16 cellular contexts compared by ENCODE assay signal in the genomic region with DNA sequence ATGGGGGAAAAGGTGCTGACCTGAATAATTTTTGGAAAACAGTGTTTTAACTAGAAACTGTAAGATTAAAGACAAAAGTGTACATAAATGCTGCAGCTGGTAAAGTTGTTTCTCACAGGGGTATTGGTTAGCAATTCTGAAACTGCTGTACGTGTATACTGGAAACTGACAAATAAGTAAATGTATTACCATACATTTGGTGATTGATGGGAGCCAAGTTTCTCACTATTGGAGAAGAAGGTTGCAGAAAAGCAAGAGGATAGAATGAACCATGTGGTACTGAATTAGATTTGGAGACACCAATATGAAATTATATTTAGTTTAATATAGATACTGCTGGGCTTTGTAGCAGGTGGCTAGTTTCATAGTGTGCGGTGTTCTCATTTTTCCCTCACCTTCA. TPM values are rescaled to one million over a fixed set of nuclear protein-coding genes. Genes with fewer than 3 reads are reported as not detected.
DNase-seq lines count a peak whose midpoint lies in the region; ATAC-seq and TF ChIP-seq lines count a peak whose summit lies in the region.
"Had no signal": no experiment of that assay in that cellular context is flagged by ENCODE, and none has a peak within 500 bp of the region (broad histone marks: within the 10 kb centered on the region; RNA-seq: fewer than 3 reads in every experiment).

No MANE protein-coding gene starts in this region.

- H3K27me3 Mint-ChIP-seq in activated naive CD8-positive, alpha-beta T cell treated with anti-CD3 and anti-CD28 coated beads, Interleukin-2, amount 50 U/mL, for 24 hours = no peaks in the 10 kb centered on the region
- H3K27me3 Mint-ChIP-seq in activated naive CD8-positive, alpha-beta T cell treated with anti-CD3 and anti-CD28 coated beads for 36 hours = no peaks in the 10 kb centered on the region

- peak; percentile 27 for ATAC-seq in activated naive CD8-positive, alpha-beta T cell treated with anti-CD3 and anti-CD28 coated beads, Interleukin-2, amount 50 U/mL, for 24 hours
- ATAC-seq in GM21723 (IDR thresholded peaks at IDR 0.05; ENCODE audit: unreplicated experiment) (peak; percentile 53), HG03342 (IDR thresholded peaks at IDR 0.05; ENCODE audit: unreplicated experiment) (peak; percentile 53), GM19397 (IDR thresholded peaks at IDR 0.05; ENCODE audit: unreplicated experiment) (no peak)
- ATAC-seq: gastrocnemius medialis had no signal

- POLR2A ChIA-PET in RWPE1 (lab: Yijun Ruan, JAX; ENCODE audit: low non-redundant PET) = no interaction called here

- peaks cover 51% of the 10 kb centered on the region for H3K4me1 Mint-ChIP-seq in activated naive CD8-positive, alpha-beta T cell treated with anti-CD3 and anti-CD28 coated beads, Interleukin-2, amount 50 U/mL, for 24 hours
- H3K4me1 Mint-ChIP-seq in activated naive CD8-positive, alpha-beta T cell treated with anti-CD3 and anti-CD28 coated beads for 36 hours = peaks cover 51% of the 10 kb centered on the region
- H3K4me1 Mint-ChIP-seq: central memory CD8-positive, alpha-beta T cell had no signal

- no peaks in the 10 kb centered on the region for H3K36me3 Mint-ChIP-seq in activated naive CD8-positive, alpha-beta T cell treated with anti-CD3 and anti-CD28 coated beads, Interleukin-2, amount 50 U/mL, for 24 hours (ENCODE audit: low read depth)
- peaks cover 9% of the 10 kb centered on the region for H3K36me3 Mint-ChIP-seq in activated naive CD8-positive, alpha-beta T cell treated with anti-CD3 and anti-CD28 coated beads for 36 hours

- DNase-seq in activated naive CD8-positive, alpha-beta T cell treated with anti-CD3 and anti-CD28 coated beads, Interleukin-2, amount 50 U/mL, for 24 hours = no peak
- no peak for DNase-seq in activated naive CD8-positive, alpha-beta T cell treated with anti-CD3 and anti-CD28 coated beads for 36 hours
- DNase-seq in A172 (ENCODE audit: low spot score) (no peak), SHP77 (lab: John Stamatoyannopoulos, UW) (no peak), RWPE1 (ENCODE audit: low spot score) (no peak)
- DNase-seq: ACHN, gastrocnemius medialis, islet precursor cell, midbrain, NCI-H2171 treated with DMSO at 0.1 percent for 48 hours, occipital lobe, tibial artery had no signal

- no peak overlapping the region for H3K27ac Mint-ChIP-seq in activated naive CD8-positive, alpha-beta T cell treated with anti-CD3 and anti-CD28 coated beads, Interleukin-2, amount 50 U/mL, for 24 hours
- H3K27ac Mint-ChIP-seq in activated naive CD8-positive, alpha-beta T cell treated with anti-CD3 and anti-CD28 coated beads for 36 hours = no peak overlapping the region

- no peak overlapping the region for H3K4me3 Mint-ChIP-seq in activated naive CD8-positive, alpha-beta T cell treated with anti-CD3 and anti-CD28 coated beads, Interleukin-2, amount 50 U/mL, for 24 hours
- H3K4me3 Mint-ChIP-seq in activated naive CD8-positive, alpha-beta T cell treated with anti-CD3 and anti-CD28 coated beads for 36 hours = no peak overlapping the region
- H3K4me3 Mint-ChIP-seq: central memory CD8-positive, alpha-beta T cell had no signal

- H3K27ac ChIP-seq in RWPE1 = no peak overlapping the region
- H3K27ac ChIP-seq: gastrocnemius medialis, tibial artery had no signal

- H3K9me3 Mint-ChIP-seq in activated naive CD8-positive, alpha-beta T cell treated with anti-CD3 and anti-CD28 coated beads, Interleukin-2, amount 50 U/mL, for 24 hours = no peaks in the 10 kb centered on the region
- H3K9me3 Mint-ChIP-seq in activated naive CD8-positive, alpha-beta T cell treated with anti-CD3 and anti-CD28 coated beads for 36 hours = no peaks in the 10 kb centered on the region
- H3K9me3 Mint-ChIP-seq: central memory CD8-positive, alpha-beta T cell had no signal

- CTCF ChIA-PET in RWPE1 (lab: Yijun Ruan, JAX) = no interaction called here

- no peak for TF ChIP-seq CTCF in RWPE1 (conservative IDR thresholded peaks at IDR 0.05; ENCODE audit: low read depth)

RNA-seq across cellular contexts. Expression of a gene that starts 19.6 kb away (rescaled TPM):
- total RNA-seq in activated naive CD8-positive, alpha-beta T cell treated with anti-CD3 and anti-CD28 coated beads for 36 hours = 10 to 100 TPM; 21.8 TPM
- total RNA-seq in A172 (2014; rRNA removed; shearing (Covaris generic)) = 8.3 and 9.4 TPM in 2 replicates
